Comparison of ENCODE assay signal across 9 cellular contexts in genomic region chr5:1666812-1667588, GRCh38.
DNase-seq lines count a peak whose midpoint lies in the region; ATAC-seq, FAIRE-seq and TF ChIP-seq lines count a peak whose summit lies in the region.
"Had no signal": no experiment of that assay in that cellular context is flagged by ENCODE, and none has a peak within 500 bp of the region (broad histone marks: within the 10 kb centered on the region; RNA-seq: fewer than 3 reads in every experiment).

No MANE protein-coding gene starts in this region.

- intact Hi-C loops in left lung (cut with DNase I): no loop called here

- H3K27ac Mint-ChIP-seq in type B pancreatic cell: no peak overlapping the region

- H3K4me3 Mint-ChIP-seq in type B pancreatic cell: peak overlapping the region; percentile 66

- DNase-seq in RPMI8226: peak; percentile 71
- no peak for DNase-seq in bronchial epithelial cell (ENCODE audit: low read depth)
- DNase-seq in left lung: no peak
- DNase-seq in type B pancreatic cell (ENCODE audit: extremely low spot score, unreplicated experiment): peak; percentile 89

- H3K27me3 ChIP-seq in bronchial epithelial cell (ENCODE audit: control insufficient read depth, insufficient read depth, low read length): peaks cover 21% of the 10 kb centered on the region
- H3K27me3 ChIP-seq in left lung: peaks cover 27 to 84% of the 10 kb centered on the region in 2 donors

- H3K9me3 ChIP-seq in left lung: no peaks in the 10 kb centered on the region

- no peaks in the 10 kb centered on the region for H3K36me3 Mint-ChIP-seq in type B pancreatic cell

- H3K36me3 ChIP-seq in bronchial epithelial cell (ENCODE audit: control insufficient read depth, insufficient read depth, low read length) (no peaks in the 10 kb centered on the region), left lung (no peaks in the 10 kb centered on the region)

- peak; percentile 63 for ATAC-seq in left lung
- no peak for ATAC-seq in GM21515 (IDR thresholded peaks at IDR 0.05; ENCODE audit: unreplicated experiment)
- no peak for ATAC-seq in GM18861 (IDR thresholded peaks at IDR 0.05; ENCODE audit: unreplicated experiment)

- H3K4me1 Mint-ChIP-seq in type B pancreatic cell (ENCODE audit: unreplicated experiment): no peaks in the 10 kb centered on the region

- TF ChIP-seq CTCF in 22Rv1 (IDR thresholded peaks at IDR 0.05) (peak; percentile 48), GM12874 (IDR thresholded peaks at IDR 0.05; ENCODE audit: insufficient read depth, low read depth, low read length) (peak; percentile 56), bronchial epithelial cell (IDR thresholded peaks at IDR 0.05; ENCODE audit: insufficient read depth, low read length, severe bottlenecking) (peak; percentile 35), left lung (IDR thresholded peaks at IDR 0.05) (peak in 1 of 2 donors; percentile 4), type B pancreatic cell (conservative IDR thresholded peaks at IDR 0.05) (peak; percentile 69)

- H3K27me3 Mint-ChIP-seq in type B pancreatic cell: peaks cover 68% of the 10 kb centered on the region

- H3K27ac ChIP-seq in 22Rv1: no peak overlapping the region
- H3K27ac ChIP-seq in left lung: no peak overlapping the region

- no peaks in the 10 kb centered on the region for H3K4me1 ChIP-seq in left lung

- H3K4me3 ChIP-seq in bronchial epithelial cell (ENCODE audit: low read depth, low read length) (no peak overlapping the region), left lung (no peak overlapping the region)

- H3K9me3 Mint-ChIP-seq in type B pancreatic cell: no peaks in the 10 kb centered on the region

- FAIRE-seq in bronchial epithelial cell (lab: Jason Lieb, UNC): no peak
- FAIRE-seq: colon had no signal

Comparison
In these comparisons a context has a peak if more than half of its experiments do, and no peak if none do; other contexts are left out.
1. DNase-seq: peak in RPMI8226 (single experiment) and type B pancreatic cell (single experiment); none in bronchial epithelial cell (single experiment) and left lung (0 of 2).